20 cellular contexts compared by ENCODE assay signal in genomic region chr17:63633742-63634141, GRCh38. TPM values are rescaled to one million over a fixed set of nuclear protein-coding genes. Genes with fewer than 3 reads are reported as not detected.
DNase-seq lines count a peak whose midpoint lies in the region; ATAC-seq, FAIRE-seq and TF ChIP-seq lines count a peak whose summit lies in the region.
"Had no signal": no experiment of that assay in that cellular context is flagged by ENCODE, and none has a peak within 500 bp of the region (broad histone marks: within the 10 kb centered on the region; RNA-seq: fewer than 3 reads in every experiment).

No MANE protein-coding gene starts in this region.

- no peak for DNase-seq in HepG2 (ENCODE audit: low spot score)
- no peak for DNase-seq in glutamatergic neuron
- DNase-seq in neural progenitor cell (ENCODE audit: low spot score), result no peak
- no peak for DNase-seq in midbrain (lab: John Stamatoyannopoulos, UW)
- no peak for DNase-seq in dermis blood vessel endothelial cell
- DNase-seq in KG1 (lab: John Stamatoyannopoulos, UW), result no peak
- no peak for DNase-seq in body of pancreas
- DNase-seq: activated CD4-positive, alpha-beta T cell treated with anti-CD3 and anti-CD28 coated beads, Interleukin-2, amount 10 ng/mL, durations not matched to agents 24 days and 14 days; Calu3; H7; left colon; NCI-H2029; NCI-H510A treated with DMSO at 0.1 percent for 48 hours; SK-N-SH had no signal

- peak overlapping the region; percentile 28 to 56 for H3K27ac ChIP-seq in liver (ENCODE audit: low read depth in 1 of 2, low read length in 2 of 2)
- no peak overlapping the region for H3K27ac ChIP-seq in HepG2 (ENCODE audit: extremely low read length, insufficient read depth, low read length)
- peak overlapping the region; percentile 63 for H3K27ac ChIP-seq in neural progenitor cell
- peak overlapping the region in 1 of 4 donors; percentile 55 for H3K27ac ChIP-seq in body of pancreas

- CTCF ChIA-PET in HepG2 (lab: Yijun Ruan, JAX; ENCODE audit: low intra/inter-chr PET ratio, low total read pairs), result no interaction called here

- TF ChIP-seq CTCF in liver (IDR thresholded peaks at IDR 0.05; ENCODE audit: low read depth, low read length, missing input control) (no peak), HepG2 (CRISPR knock-in tag; IDR thresholded peaks at IDR 0.05) (no peak), glutamatergic neuron (IDR thresholded peaks at IDR 0.05; ENCODE audit: partially characterized antibody, unreplicated experiment) (no peak), neural progenitor cell (IDR thresholded peaks at IDR 0.05) (no peak), body of pancreas (IDR thresholded peaks at IDR 0.05) (no peak)

- intact Hi-C loops in HepG2 (cut with micrococcal nuclease; ENCODE audit: unreplicated experiment), result no loop called here
- intact Hi-C loops in body of pancreas (cut with DNase I), result no loop called here

- no peak for FAIRE-seq in HepG2 (lab: Jason Lieb, UNC)
- FAIRE-seq: GM12891, urothelium cell line had no signal

- H4K20me1 ChIP-seq in HepG2 (ENCODE audit: insufficient read depth, low read length), result no peaks in the 10 kb centered on the region
- H4K20me1 ChIP-seq in neural progenitor cell (ENCODE audit: low read depth), result peaks cover 21% of the 10 kb centered on the region

- peaks cover 17% of the 10 kb centered on the region for H3K4me1 Mint-ChIP-seq in glutamatergic neuron (ENCODE audit: low read depth, unreplicated experiment)
- H3K4me1 Mint-ChIP-seq in neural progenitor cell, result peaks cover 20% of the 10 kb centered on the region

- H3K36me3 ChIP-seq in liver (ENCODE audit: control insufficient read depth in 4 of 4, insufficient read depth in 3 of 4, low read depth in 1 of 4, low read length in 3 of 4), result peaks cover 5 to 13% (median 8%) of the 10 kb centered on the region in 4 donors
- H3K36me3 ChIP-seq in HepG2 (replicated peaks in 1 of 2; ENCODE audit: control insufficient read depth in 1 of 2, insufficient read depth in 2 of 2, low read length in 2 of 2), result peaks cover 11 to 42% of the 10 kb centered on the region in 2 experiments
- no peaks in the 10 kb centered on the region for H3K36me3 ChIP-seq in neural progenitor cell
- H3K36me3 ChIP-seq in body of pancreas (replicated peaks in 1 of 2; ENCODE audit: insufficient read depth in 1 of 2, low read depth in 2 of 2), result peaks cover 0 to 4% of the 10 kb centered on the region in 2 donors

- H3K4me1 ChIP-seq in liver (ENCODE audit: control insufficient read depth in 4 of 4, insufficient read depth in 4 of 4, low read length in 3 of 4) (peaks cover 3 to 17% (median 8%) of the 10 kb centered on the region in 4 donors), HepG2 (ENCODE audit: insufficient read depth, low read length) (peaks cover 6% of the 10 kb centered on the region), neural progenitor cell (peaks cover 28% of the 10 kb centered on the region), body of pancreas (peaks cover 50% of the 10 kb centered on the region)

- no peak for TF ChIP-seq POLR2A in HepG2 (IDR thresholded peaks at IDR 0.05; ENCODE audit: insufficient read depth in 1 of 2, low read depth in 2 of 2, low read length in 2 of 2)
- no peak for TF ChIP-seq POLR2A in body of pancreas (IDR thresholded peaks at IDR 0.05)

- no peaks in the 10 kb centered on the region for H3K79me2 ChIP-seq in HepG2 (ENCODE audit: insufficient read depth, low read length)
- H3K79me2 ChIP-seq in neural progenitor cell (ENCODE audit: low read depth), result peaks cover 18% of the 10 kb centered on the region

- no peak overlapping the region for H3K4me3 Mint-ChIP-seq in glutamatergic neuron (ENCODE audit: unreplicated experiment)
- no peak overlapping the region for H3K4me3 Mint-ChIP-seq in neural progenitor cell
- H3K4me3 Mint-ChIP-seq: activated CD4-positive, alpha-beta T cell treated with anti-CD3 and anti-CD28 coated beads, Interleukin-2, amount 10 ng/mL, durations not matched to agents 24 days and 14 days; activated T-helper 1 cell treated with anti-CD3 and anti-CD28 coated beads, Interleukin-12 subunit alpha, Interleukin-12 subunit beta, Interleukin-2, Interleukin-4 antibody, amounts not matched to agents 30 ng/mL and 10 ng/mL and 1 ng/mL, durations not matched to agents 14 hours and 24 hours and 36 hours had no signal

- no peak overlapping the region for H2AFZ ChIP-seq in HepG2 (ENCODE audit: low read length)
- H2AFZ ChIP-seq in neural progenitor cell (replicated peaks), result peak overlapping the region; percentile 63

- in situ Hi-C loops in HepG2 (cut with HindIII; ENCODE audit: extremely low pct_ligation_motif_present, low pct_unique_long_range_greater_than_20kb), result no loop called here

- no peaks in the 10 kb centered on the region for H3K9me3 ChIP-seq in liver (ENCODE audit: control insufficient read depth in 4 of 4, low read length in 3 of 4)
- no peaks in the 10 kb centered on the region for H3K9me3 ChIP-seq in HepG2 (ENCODE audit: low read length)
- H3K9me3 ChIP-seq in neural progenitor cell (ENCODE audit: low read depth), result no peaks in the 10 kb centered on the region
- no peaks in the 10 kb centered on the region for H3K9me3 ChIP-seq in body of pancreas
- H3K9me3 ChIP-seq: SK-N-SH had no signal

- H3K9ac ChIP-seq in liver (ENCODE audit: low read depth in 1 of 2, low read length in 2 of 2), result no peak overlapping the region
- H3K9ac ChIP-seq in HepG2 (ENCODE audit: insufficient read depth, low read depth, low read length), result no peak overlapping the region
- no peak overlapping the region for H3K9ac ChIP-seq in neural progenitor cell
- H3K9ac ChIP-seq: SK-N-SH had no signal

- ATAC-seq in HepG2 (no peak), body of pancreas (no peak)
- ATAC-seq: left colon had no signal

- TF ChIP-seq EP300 in HepG2 (IDR thresholded peaks at IDR 0.05; ENCODE audit: low read depth in 2 of 2, low read length in 2 of 2) (no peak), HepG2 (CRISPR knock-in tag; IDR thresholded peaks at IDR 0.05; ENCODE audit: borderline replicate concordance) (no peak)

- no peak for TF ChIP-seq RAD21 in liver (IDR thresholded peaks at IDR 0.05)
- no peak for TF ChIP-seq RAD21 in HepG2 (CRISPR knock-in tag; IDR thresholded peaks at IDR 0.05)

- POLR2A ChIA-PET in HepG2 (lab: Yijun Ruan, JAX), result interaction anchor here (2.3 kb wide), 1 partner anchor 12 kb away, joined by 6 read pairs; the partner anchor contains the start of gene MAP3K3

- no peaks in the 10 kb centered on the region for H3K36me3 Mint-ChIP-seq in glutamatergic neuron (ENCODE audit: unreplicated experiment)
- peaks cover 9% of the 10 kb centered on the region for H3K36me3 Mint-ChIP-seq in neural progenitor cell

- no peak overlapping the region for H3K4me2 ChIP-seq in HepG2 (ENCODE audit: low read depth, low read length)
- peak overlapping the region; percentile 64 for H3K4me2 ChIP-seq in neural progenitor cell
- H3K4me2 ChIP-seq: SK-N-SH had no signal

- peaks cover 36% of the 10 kb centered on the region for H3F3A ChIP-seq in neural progenitor cell (ENCODE audit: low read depth)

- H3K27me3 Mint-ChIP-seq in glutamatergic neuron (ENCODE audit: unreplicated experiment) (peaks cover 2% of the 10 kb centered on the region), neural progenitor cell (ENCODE audit: insufficient read depth, low read depth) (peaks cover 2% of the 10 kb centered on the region)
- H3K27me3 Mint-ChIP-seq: activated CD4-positive, alpha-beta T cell treated with anti-CD3 and anti-CD28 coated beads, Interleukin-2, amount 10 ng/mL, durations not matched to agents 24 days and 14 days had no signal

- BruUV-seq in HepG2 (replicated peaks; lab: Mats Ljungman, UMichigan), result no TSS peak

- no peak overlapping the region for H3K4me3 ChIP-seq in liver (ENCODE audit: low read depth in 1 of 3, low read length in 3 of 3)
- H3K4me3 ChIP-seq in HepG2 (replicated peaks in 1 of 3; ENCODE audit: insufficient read depth in 1 of 3, low read depth in 2 of 3, low read length in 3 of 3), result no peak overlapping the region
- H3K4me3 ChIP-seq in neural progenitor cell, result no peak overlapping the region
- H3K4me3 ChIP-seq in body of pancreas, result no peak overlapping the region
- H3K4me3 ChIP-seq: coronary artery, skin epidermis had no signal

- H3K27me3 ChIP-seq in liver (ENCODE audit: control insufficient read depth in 4 of 4, insufficient read depth in 4 of 4, low read length in 3 of 4) (no peaks in the 10 kb centered on the region), HepG2 (ENCODE audit: control insufficient read depth in 1 of 2, insufficient read depth in 2 of 2, low read length in 2 of 2) (no peaks in the 10 kb centered on the region), neural progenitor cell (no peaks in the 10 kb centered on the region), body of pancreas (no peaks in the 10 kb centered on the region)

- peak overlapping the region; percentile 88 for H3K27ac Mint-ChIP-seq in glutamatergic neuron (ENCODE audit: unreplicated experiment)
- no peak overlapping the region for H3K27ac Mint-ChIP-seq in neural progenitor cell

- H3K9me3 Mint-ChIP-seq in glutamatergic neuron (ENCODE audit: unreplicated experiment) (no peaks in the 10 kb centered on the region), neural progenitor cell (no peaks in the 10 kb centered on the region)
- H3K9me3 Mint-ChIP-seq: activated CD4-positive, alpha-beta T cell treated with anti-CD3 and anti-CD28 coated beads, Interleukin-2, amount 10 ng/mL, durations not matched to agents 24 days and 14 days; activated T-helper 1 cell treated with anti-CD3 and anti-CD28 coated beads, Interleukin-12 subunit alpha, Interleukin-12 subunit beta, Interleukin-2, Interleukin-4 antibody, amounts not matched to agents 30 ng/mL and 10 ng/mL and 1 ng/mL, durations not matched to agents 14 hours and 24 hours and 36 hours had no signal

RNA-seq across cellular contexts. Expression of gene MAP3K3, which starts 11.5 kb away (rescaled TPM):
- 10 to 100 TPM; 12.8 to 28.7 TPM for total RNA-seq in liver
- 1 to 10 TPM; 3.9 to 9.1 TPM for polyA plus RNA-seq in liver
- total RNA-seq in HepG2 (2016; rRNA removed; fragmentation: Illumina TruSeq; extraction: Trizol), result 15.9 and 21.8 TPM in 2 replicates
- total RNA-seq in HepG2 (2016; cell fraction: cytosol; rRNA removed; fragmentation: Illumina TruSeq; extraction: Trizol; ENCODE audit: low read depth), result 5.8 and 7.6 TPM in 2 replicates
- 13.8 and 21.1 TPM in 2 replicates for total RNA-seq in HepG2 (2016; cell fraction: insoluble cytoplasmic fraction; rRNA removed; fragmentation: Illumina TruSeq; extraction: Trizol)
- total RNA-seq in HepG2 (2016; cell fraction: membrane; rRNA removed; fragmentation: Illumina TruSeq; extraction: Trizol), result 20.5 TPM in 2 replicates
- 20.6 and 23.3 TPM in 2 replicates for total RNA-seq in HepG2 (2016; cell fraction: nucleus; rRNA removed; fragmentation: Illumina TruSeq; extraction: Trizol)
- polyA plus RNA-seq in HepG2 (2011; rRNA removed), result 17.7 and 21.7 TPM in 2 replicates
- polyA plus RNA-seq in HepG2 (2011; cell fraction: cytosol; rRNA removed), result 15.0 and 15.2 TPM in 2 replicates
- polyA plus RNA-seq in HepG2 (2011; cell fraction: nucleus; rRNA removed), result 38.1 and 41.6 TPM in 2 replicates
- 18.1 and 21.8 TPM in 2 replicates for polyA plus RNA-seq in HepG2 (2012)
- polyA plus RNA-seq in HepG2 (2016; cell fraction: cytosol; fragmentation: Illumina TruSeq; extraction: Trizol; ENCODE audit: low read depth), result 3.4 and 4.0 TPM in 2 replicates
- 9.6 and 14.2 TPM in 2 replicates for polyA plus RNA-seq in HepG2 (2016; cell fraction: insoluble cytoplasmic fraction; fragmentation: Illumina TruSeq; extraction: Trizol; ENCODE audit: low read depth)
- 12.0 and 12.9 TPM in 2 replicates for polyA plus RNA-seq in HepG2 (2016; cell fraction: membrane; fragmentation: Illumina TruSeq; extraction: Trizol; ENCODE audit: low read depth)
- 39.2 and 42.5 TPM in 2 replicates for polyA plus RNA-seq in HepG2 (2016; cell fraction: nucleus; fragmentation: Illumina TruSeq; extraction: Trizol; ENCODE audit: insufficient read depth, low read depth)
- 26.0 and 28.8 TPM in 2 replicates for polyA minus RNA-seq in HepG2 (2011; rRNA and poly(A)+ RNA removed; ENCODE audit: low replicate concordance)
- polyA minus RNA-seq in HepG2 (2011; cell fraction: cytosol; rRNA and poly(A)+ RNA removed), result 9.8 and 12.7 TPM in 2 replicates
- 39.9 and 44.1 TPM in 2 replicates for polyA minus RNA-seq in HepG2 (2011; cell fraction: nucleus; rRNA and poly(A)+ RNA removed)
- total RNA-seq in glutamatergic neuron (ENCODE audit: unreplicated experiment), result 54.6 TPM
- 21.6 and 28.8 TPM in 2 replicates for total RNA-seq in neural progenitor cell (ENCODE audit: low replicate concordance)
- total RNA-seq in dermis blood vessel endothelial cell, result 138 and 207 TPM in 2 replicates
- 10 to 100 TPM; 21.0 to 33.3 TPM for total RNA-seq in body of pancreas

RNA-seq across cellular contexts. Expression of gene TACO1, which starts 33.0 kb away (rescaled TPM):
- total RNA-seq in liver, result 10 to 100 TPM; 14.3 to 33.2 TPM
- polyA plus RNA-seq in liver, result 10 to 100 TPM; 50.1 to 55.8 TPM
- total RNA-seq in HepG2 (2016; rRNA removed; fragmentation: Illumina TruSeq; extraction: Trizol), result 53.6 and 57.6 TPM in 2 replicates
- total RNA-seq in HepG2 (2016; cell fraction: cytosol; rRNA removed; fragmentation: Illumina TruSeq; extraction: Trizol; ENCODE audit: low read depth), result 17.7 and 19.3 TPM in 2 replicates
- 52.7 and 55.4 TPM in 2 replicates for total RNA-seq in HepG2 (2016; cell fraction: insoluble cytoplasmic fraction; rRNA removed; fragmentation: Illumina TruSeq; extraction: Trizol)
- 30.0 and 35.3 TPM in 2 replicates for total RNA-seq in HepG2 (2016; cell fraction: membrane; rRNA removed; fragmentation: Illumina TruSeq; extraction: Trizol)
- 24.0 and 25.8 TPM in 2 replicates for total RNA-seq in HepG2 (2016; cell fraction: nucleus; rRNA removed; fragmentation: Illumina TruSeq; extraction: Trizol)
- polyA plus RNA-seq in HepG2 (2011; rRNA removed), result 33.3 and 34.7 TPM in 2 replicates
- 30.0 and 33.8 TPM in 2 replicates for polyA plus RNA-seq in HepG2 (2011; cell fraction: cytosol; rRNA removed)
- polyA plus RNA-seq in HepG2 (2011; cell fraction: nucleus; rRNA removed), result 19.5 and 24.4 TPM in 2 replicates
- polyA plus RNA-seq in HepG2 (2012), result 32.7 and 34.2 TPM in 2 replicates
- polyA plus RNA-seq in HepG2 (2016; cell fraction: cytosol; fragmentation: Illumina TruSeq; extraction: Trizol; ENCODE audit: low read depth), result 18.0 and 21.7 TPM in 2 replicates
- polyA plus RNA-seq in HepG2 (2016; cell fraction: insoluble cytoplasmic fraction; fragmentation: Illumina TruSeq; extraction: Trizol; ENCODE audit: low read depth), result 63.2 and 67.2 TPM in 2 replicates
- polyA plus RNA-seq in HepG2 (2016; cell fraction: membrane; fragmentation: Illumina TruSeq; extraction: Trizol; ENCODE audit: low read depth), result 24.8 and 29.6 TPM in 2 replicates
- 40.5 and 41.7 TPM in 2 replicates for polyA plus RNA-seq in HepG2 (2016; cell fraction: nucleus; fragmentation: Illumina TruSeq; extraction: Trizol; ENCODE audit: insufficient read depth, low read depth)
- 30.2 and 32.4 TPM in 2 replicates for polyA minus RNA-seq in HepG2 (2011; rRNA and poly(A)+ RNA removed; ENCODE audit: low replicate concordance)
- polyA minus RNA-seq in HepG2 (2011; cell fraction: cytosol; rRNA and poly(A)+ RNA removed), result 18.8 and 19.7 TPM in 2 replicates
- 10.7 and 11.7 TPM in 2 replicates for polyA minus RNA-seq in HepG2 (2011; cell fraction: nucleus; rRNA and poly(A)+ RNA removed)
- total RNA-seq in glutamatergic neuron (ENCODE audit: unreplicated experiment), result 23.2 TPM
- total RNA-seq in neural progenitor cell (ENCODE audit: low replicate concordance), result 15.4 and 18.3 TPM in 2 replicates
- 15.5 and 24.3 TPM in 2 replicates for total RNA-seq in dermis blood vessel endothelial cell
- total RNA-seq in body of pancreas, result 10 to 100 TPM in 1 of 2 donors, 1 to 10 TPM in 1; 9.3 to 10.5 TPM
